13 cellular contexts compared by ENCODE assay signal in the genomic region with DNA sequence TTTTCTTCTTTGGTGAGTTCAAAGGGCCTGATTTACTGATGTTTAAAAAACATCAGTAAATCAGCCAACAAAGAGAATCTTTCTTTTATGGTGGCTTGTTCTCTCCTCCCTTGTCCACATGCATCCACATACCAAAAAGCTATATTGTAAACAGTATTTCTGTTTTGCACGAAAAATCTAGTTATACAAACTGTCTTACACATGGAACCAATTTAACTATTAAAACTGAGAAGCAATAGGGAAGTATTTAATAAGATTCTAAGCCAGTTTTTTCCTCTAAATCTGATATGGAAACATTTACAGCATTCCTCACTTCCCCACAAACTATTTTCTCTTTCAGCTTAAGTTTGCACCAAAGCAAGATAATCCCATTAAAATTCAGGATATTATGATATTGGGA.
A peak's percentile ranks its signal among the peaks of the same experiment; 100 is the strongest.
DNase-seq lines count a peak whose midpoint lies in the region; ATAC-seq and TF ChIP-seq lines count a peak whose summit lies in the region.
"Had no signal": no experiment of that assay in that cellular context is flagged by ENCODE, and none has a peak within 500 bp of the region (broad histone marks: within the 10 kb centered on the region; RNA-seq: fewer than 3 reads in every experiment).

No MANE protein-coding gene starts in this region.

- BruUV-seq in PC-3 (replicated peaks; lab: Mats Ljungman, UMichigan): no TSS peak

- TF ChIP-seq POLR2A in adrenal gland (IDR thresholded peaks at IDR 0.05): no peak
- no peak for TF ChIP-seq POLR2A in erythroblast (IDR thresholded peaks at IDR 0.05; ENCODE audit: low read length)

- WGBS in GM23248 (ENCODE audit: low coverage in 1 of 2, low lambda C conversion rate in 2 of 2, missing lambda C conversion rate in 2 of 2), 2 experiments: 16 to 23% methylated on average over 1 of the region's 1 CpG
- 28 to 52% (median 34%) methylated on average over 1 of the region's 1 CpG for WGBS in adrenal gland, 4 donors

- DNase-seq in AG09309 (ENCODE audit: low read depth) (peak; percentile 46), GM23248 (no peak), adrenal gland (no peak), mesothelial cell of epicardium (ENCODE audit: low spot score in 2 of 2, unreplicated experiment in 2 of 2) (no peak), erythroblast (lab: John Stamatoyannopoulos, UW) (no peak), PC-3 (no peak), cortex of kidney (lab: John Stamatoyannopoulos, UW) (no peak), GM20000 (ENCODE audit: low spot score) (no peak)
- DNase-seq: colonic mucosa had no signal

- in situ Hi-C loops in GM23248 (cut with MboI): loop anchor here (10.0 kb wide), 3 partner anchors 325 to 1245 kb away; no protein-coding TSS in a partner anchor

- no peaks in the 10 kb centered on the region for H3K27me3 ChIP-seq in GM23248 (replicated peaks; ENCODE audit: insufficient read depth)
- no peaks in the 10 kb centered on the region for H3K27me3 ChIP-seq in adrenal gland
- peaks cover 79% of the 10 kb centered on the region for H3K27me3 ChIP-seq in PC-3 (ENCODE audit: low read length)
- H3K27me3 ChIP-seq: colonic mucosa, right atrium auricular region had no signal

- H3K9me3 ChIP-seq in GM23248 (ENCODE audit: low read depth) (no peaks in the 10 kb centered on the region), adrenal gland (replicated peaks in 1 of 3) (no peaks in the 10 kb centered on the region), PC-3 (ENCODE audit: low read length) (no peaks in the 10 kb centered on the region)
- H3K9me3 ChIP-seq: colonic mucosa, right atrium auricular region, tibial nerve had no signal

- POLR2A ChIA-PET in PC-3 (lab: Charles Lee; ENCODE audit: unreplicated experiment): no interaction called here

- H3K4me1 Mint-ChIP-seq in mesothelial cell of epicardium: peaks cover 28% of the 10 kb centered on the region

- 0 out of 2 replicates have a peak overlapping the region, but pooled peaks have one; percentile 90 for H3K9ac ChIP-seq in GM23248
- H3K9ac ChIP-seq in PC-3 (ENCODE audit: low read length): no peak overlapping the region

- CTCF ChIA-PET in PC-3 (lab: Charles Lee): no interaction called here

- no peaks in the 10 kb centered on the region for H3K9me2 ChIP-seq in GM23248 (ENCODE audit: insufficient read depth)
- no peaks in the 10 kb centered on the region for H3K9me2 ChIP-seq in PC-3 (replicated peaks; ENCODE audit: low read length)

- H3K36me3 Mint-ChIP-seq in mesothelial cell of epicardium: no peaks in the 10 kb centered on the region

- H3K4me3 ChIP-seq in AG09309 (ENCODE audit: control insufficient read depth, low read depth, low read length): no peak overlapping the region
- H3K4me3 ChIP-seq in GM23248: no peak overlapping the region
- peak overlapping the region in 2 of 4 donors; percentile 67 to 97 for H3K4me3 ChIP-seq in adrenal gland
- H3K4me3 ChIP-seq in PC-3 (ENCODE audit: low read length): no peak overlapping the region
- H3K4me3 ChIP-seq: colonic mucosa had no signal

- H3K4me2 ChIP-seq in GM23248 (ENCODE audit: unreplicated experiment) (peak overlapping the region; percentile 89), PC-3 (ENCODE audit: low read length) (no peak overlapping the region)

- H3F3A ChIP-seq in GM23248 (ENCODE audit: insufficient read depth) (peaks cover 6% of the 10 kb centered on the region), PC-3 (ENCODE audit: low read length, unreplicated experiment) (no peaks in the 10 kb centered on the region)

- H3K79me2 ChIP-seq in GM23248 (ENCODE audit: insufficient read depth): peaks cover 61% of the 10 kb centered on the region
- no peaks in the 10 kb centered on the region for H3K79me2 ChIP-seq in PC-3 (ENCODE audit: low read length)

- H4K20me1 ChIP-seq in GM23248 (ENCODE audit: insufficient read depth) (no peaks in the 10 kb centered on the region), PC-3 (ENCODE audit: low read length) (0 out of 2 replicates have a peak, but pooled peaks cover 3% of the 10 kb centered on the region)

- H3K27ac Mint-ChIP-seq in mesothelial cell of epicardium: no peak overlapping the region
- H3K27ac Mint-ChIP-seq: CD14-positive monocyte had no signal

- intact Hi-C loops in adrenal gland (cut with DNase I) (loop anchor here (10.0 kb wide), 2 partner anchors 165 to 325 kb away; no protein-coding TSS in a partner anchor), PC-3 (cut with micrococcal nuclease) (loop anchor here (5.0 kb wide), 1 partner anchor 343 kb away; no protein-coding TSS in a partner anchor)

- H3K9me3 Mint-ChIP-seq in mesothelial cell of epicardium: no peaks in the 10 kb centered on the region

- H3K27me3 Mint-ChIP-seq in mesothelial cell of epicardium (ENCODE audit: low read depth): peaks cover 71% of the 10 kb centered on the region

- H3K27ac ChIP-seq in GM23248 (no peak overlapping the region), adrenal gland (peak overlapping the region; percentile 76 to 99 (median 97)), PC-3 (ENCODE audit: low read length) (no peak overlapping the region)
- H3K27ac ChIP-seq: colonic mucosa, tibial nerve had no signal

- TF ChIP-seq CTCF in AG09309 (IDR thresholded peaks at IDR 0.05; ENCODE audit: control insufficient read depth, insufficient read depth, low read depth, low read length, missing control alignments): no peak
- no peak for TF ChIP-seq CTCF in adrenal gland (IDR thresholded peaks at IDR 0.05)
- no peak for TF ChIP-seq CTCF in mesothelial cell of epicardium (IDR thresholded peaks at IDR 0.05; ENCODE audit: unreplicated experiment)
- TF ChIP-seq CTCF in PC-3 (conservative IDR thresholded peaks at IDR 0.05; ENCODE audit: low read depth, low read length): no peak
- TF ChIP-seq CTCF in GM20000 (IDR thresholded peaks at IDR 0.05; ENCODE audit: extremely low read depth, missing control alignments): no peak

- ATAC-seq in PC-3: no peak
- ATAC-seq: HCT116 had no signal

- H2AFZ ChIP-seq in GM23248 (no peak overlapping the region), PC-3 (ENCODE audit: low read length) (no peak overlapping the region)

- H3K4me1 ChIP-seq in GM23248 (ENCODE audit: insufficient read depth) (peaks cover 16% of the 10 kb centered on the region), adrenal gland (replicated peaks in 1 of 2) (peaks cover 33 to 48% of the 10 kb centered on the region in 2 donors), PC-3 (ENCODE audit: insufficient read depth, low read length) (no peaks in the 10 kb centered on the region)
- H3K4me1 ChIP-seq: colonic mucosa had no signal

- peak overlapping the region; percentile 49 for H3K4me3 Mint-ChIP-seq in mesothelial cell of epicardium

- H3K36me3 ChIP-seq in GM23248 (ENCODE audit: low read depth): no peaks in the 10 kb centered on the region
- H3K36me3 ChIP-seq in adrenal gland (replicated peaks in 1 of 2): no peaks in the 10 kb centered on the region
- H3K36me3 ChIP-seq in PC-3 (ENCODE audit: low read depth, low read length): no peaks in the 10 kb centered on the region
- H3K36me3 ChIP-seq: colonic mucosa, right atrium auricular region, tibial nerve had no signal

Comparison
In these comparisons a context has a peak if more than half of its experiments do, and no peak if none do; other contexts are left out.
1. H3K27ac ChIP-seq: peak in adrenal gland (5 of 5); none in GM23248 (single experiment) and PC-3 (single experiment).